8 cellular contexts compared by ENCODE assay signal in genomic region chr22:23786752-23787599, GRCh38. TPM values are rescaled to one million over a fixed set of nuclear protein-coding genes. Genes with fewer than 3 reads are reported as not detected.
A peak's percentile ranks its signal among the peaks of the same experiment; 100 is the strongest.
DNase-seq lines count a peak whose midpoint lies in the region; ATAC-seq and TF ChIP-seq lines count a peak whose summit lies in the region.

SMARCB1 (plus strand) TSS chr22:23786966; CDS start chr22:23787170, 204 bp downstream.

- peaks cover 26% of the 10 kb centered on the region for H3K4me1 Mint-ChIP-seq in activated T-helper 2 cell treated with anti-CD3 and anti-CD28 coated beads, Interferon-gamma antibody, Interleukin-2, Interleukin-4, amounts not matched to agents 10 μg/mL and 5 μg/mL and 100 μg/mL, durations not matched to agents 14 hours and 24 hours and 36 hours (ENCODE audit: low read depth)
- H3K4me1 Mint-ChIP-seq in nephron, result peaks cover 46% of the 10 kb centered on the region

- DNase-seq in DMS114 treated with DMSO at 0.1 percent for 48 hours (lab: John Stamatoyannopoulos, UW; ENCODE audit: unreplicated experiment) (peak; percentile 63), RWPE1 (ENCODE audit: low spot score) (peak; percentile 92), fibroblast of pulmonary artery (ENCODE audit: low read depth) (peak; percentile 91)
- peak; percentile 82 for DNase-seq in activated T-helper 2 cell treated with anti-CD3 and anti-CD28 coated beads, Interferon-gamma antibody, Interleukin-2, Interleukin-4, amounts not matched to agents 10 μg/mL and 5 μg/mL and 100 μg/mL, durations not matched to agents 14 hours and 24 hours and 36 hours (ENCODE audit: low spot score)
- peak; percentile 83 for DNase-seq in stimulated activated naive CD4-positive, alpha-beta T cell treated with Interleukin-2 at 50 U/mL for 16 hours (lab: John Stamatoyannopoulos, UW)

- intact Hi-C loops in activated T-helper 2 cell treated with anti-CD3 and anti-CD28 coated beads, Interferon-gamma antibody, Interleukin-2, Interleukin-4, amounts not matched to agents 10 μg/mL and 5 μg/mL and 100 μg/mL, durations not matched to agents 14 hours and 24 hours and 36 hours (cut with micrococcal nuclease), result loop anchor here (2.0 to 5.0 kb wide), 4 partner anchors 18 to 108 kb away; partner anchors contain the start of genes DERL3 and MIF

- peak within 1 kb of the TSS; percentile 61 for H3K4me3 ChIP-seq in KMS-11 (IDR thresholded peaks at IDR 0.05; ENCODE audit: insufficient read depth, low read depth, low read length)
- H3K4me3 ChIP-seq in fibroblast of pulmonary artery (replicated peaks; ENCODE audit: low read depth, low read length), result peak within 1 kb of the TSS; percentile 86

- peak within 1 kb of the TSS; percentile 96 for H3K9ac ChIP-seq in KMS-11

- no peak for TF ChIP-seq CTCF in KMS-11 (conservative IDR thresholded peaks at IDR 0.05; ENCODE audit: low read depth, low read length)
- TF ChIP-seq CTCF in RWPE1 (conservative IDR thresholded peaks at IDR 0.05; ENCODE audit: low read depth), result no peak
- no peak for TF ChIP-seq CTCF in fibroblast of pulmonary artery (IDR thresholded peaks at IDR 0.05; ENCODE audit: low read length, missing control alignments)
- no peak for TF ChIP-seq CTCF in nephron (IDR thresholded peaks at IDR 0.05; ENCODE audit: unreplicated experiment in 3 of 3)

- peaks cover 50% of the 10 kb centered on the region for H3K4me1 ChIP-seq in KMS-11 (ENCODE audit: low read depth, poor library complexity, severe bottlenecking)

- peak within 1 kb of the TSS; percentile 98 for H3K4me2 ChIP-seq in KMS-11

- peak within 1 kb of the TSS; percentile 75 for H2AFZ ChIP-seq in KMS-11 (ENCODE audit: low read depth)

- H3K27me3 Mint-ChIP-seq in activated T-helper 2 cell treated with anti-CD3 and anti-CD28 coated beads, Interferon-gamma antibody, Interleukin-2, Interleukin-4, amounts not matched to agents 10 μg/mL and 5 μg/mL and 100 μg/mL, durations not matched to agents 14 hours and 24 hours and 36 hours (ENCODE audit: low read depth), result no peaks in the 10 kb centered on the region
- H3K27me3 Mint-ChIP-seq in nephron (ENCODE audit: low read depth), result no peaks in the 10 kb centered on the region

- H3K9me3 Mint-ChIP-seq in activated T-helper 2 cell treated with anti-CD3 and anti-CD28 coated beads, Interferon-gamma antibody, Interleukin-2, Interleukin-4, amounts not matched to agents 10 μg/mL and 5 μg/mL and 100 μg/mL, durations not matched to agents 14 hours and 24 hours and 36 hours, result no peaks in the 10 kb centered on the region
- H3K9me3 Mint-ChIP-seq in nephron, result no peaks in the 10 kb centered on the region

- peaks cover 10% of the 10 kb centered on the region for H3K36me3 Mint-ChIP-seq in activated T-helper 2 cell treated with anti-CD3 and anti-CD28 coated beads, Interferon-gamma antibody, Interleukin-2, Interleukin-4, amounts not matched to agents 10 μg/mL and 5 μg/mL and 100 μg/mL, durations not matched to agents 14 hours and 24 hours and 36 hours (ENCODE audit: low read depth)
- peaks cover 11% of the 10 kb centered on the region for H3K36me3 Mint-ChIP-seq in nephron (ENCODE audit: low read depth)

- CTCF ChIA-PET in RWPE1 (lab: Yijun Ruan, JAX), result interaction anchor here (1.1 kb wide), 1 partner anchor 23 kb away, joined by 3 read pairs; no protein-coding TSS in a partner anchor

- POLR2A ChIA-PET in RWPE1 (lab: Yijun Ruan, JAX; ENCODE audit: low non-redundant PET), result no interaction called here

- no peaks in the 10 kb centered on the region for H3K36me3 ChIP-seq in KMS-11 (ENCODE audit: insufficient read depth)

- peaks cover 21% of the 10 kb centered on the region for H4K20me1 ChIP-seq in KMS-11 (ENCODE audit: insufficient read depth)

- H3K27me3 ChIP-seq in KMS-11 (ENCODE audit: insufficient read depth, low read depth), result no peaks in the 10 kb centered on the region

- H3K4me3 Mint-ChIP-seq in activated T-helper 2 cell treated with anti-CD3 and anti-CD28 coated beads, Interferon-gamma antibody, Interleukin-2, Interleukin-4, amounts not matched to agents 10 μg/mL and 5 μg/mL and 100 μg/mL, durations not matched to agents 14 hours and 24 hours and 36 hours (ENCODE audit: low read depth), result peak within 1 kb of the TSS; percentile 89
- peak within 1 kb of the TSS; percentile 92 to 97 (median 95) for H3K4me3 Mint-ChIP-seq in nephron

- peaks cover 47% of the 10 kb centered on the region for H3K79me2 ChIP-seq in KMS-11 (ENCODE audit: insufficient read depth, low read depth)

- peak; percentile 64 for ATAC-seq in GM21576 (IDR thresholded peaks at IDR 0.05; ENCODE audit: unreplicated experiment)

- H3K27ac ChIP-seq in KMS-11 (peak within 1 kb of the TSS; percentile 98), RWPE1 (peak within 1 kb of the TSS; percentile 98)

- H3K27ac Mint-ChIP-seq in activated T-helper 2 cell treated with anti-CD3 and anti-CD28 coated beads, Interferon-gamma antibody, Interleukin-2, Interleukin-4, amounts not matched to agents 10 μg/mL and 5 μg/mL and 100 μg/mL, durations not matched to agents 14 hours and 24 hours and 36 hours, result peak within 1 kb of the TSS; percentile 92
- peak within 1 kb of the TSS; percentile 98 to 100 (median 99) for H3K27ac Mint-ChIP-seq in nephron

RNA-seq across cellular contexts. Expression of gene SMARCB1, which starts in this region (rescaled TPM):
- 94.1 and 96.4 TPM in 2 replicates for total RNA-seq in activated T-helper 2 cell treated with anti-CD3 and anti-CD28 coated beads, Interferon-gamma antibody, Interleukin-2, Interleukin-4, amounts not matched to agents 10 μg/mL and 5 μg/mL and 100 μg/mL, durations not matched to agents 14 hours and 24 hours and 36 hours

Comparison
In these comparisons a context has a peak if more than half of its experiments do, and no peak if none do; other contexts are left out.
1. Peak in every context shown above with its lines: DNase-seq, ATAC-seq, H3K4me3 ChIP-seq and H3K27ac ChIP-seq.